21 cellular contexts compared by ENCODE assay signal in genomic region chr3:81214626-81215025, GRCh38.
DNase-seq lines count a peak whose midpoint lies in the region; ATAC-seq and TF ChIP-seq lines count a peak whose summit lies in the region.
"Had no signal": no experiment of that assay in that cellular context is flagged by ENCODE, and none has a peak within 500 bp of the region (broad histone marks: within the 10 kb centered on the region; RNA-seq: fewer than 3 reads in every experiment).

No MANE protein-coding gene starts in this region.

- H3K4me3 Mint-ChIP-seq in stimulated activated memory B cell treated with anti-CD40 and anti-IgM and Interleukin-4, amounts not matched to agents 10 μg/mL and 1 μg/mL and 100 μg/mL, for 72 hours = no peak overlapping the region
- no peak overlapping the region for H3K4me3 Mint-ChIP-seq in activated CD4-positive, alpha-beta memory T cell treated with anti-CD3 and anti-CD28 coated beads for 36 hours
- H3K4me3 Mint-ChIP-seq: B cell; CD4-positive, CD25-positive, alpha-beta regulatory T cell had no signal

- no peaks in the 10 kb centered on the region for H4K20me1 ChIP-seq in SK-N-SH (ENCODE audit: insufficient read depth)

- no peak overlapping the region for H2AFZ ChIP-seq in SK-N-SH (ENCODE audit: low read depth)

- intact Hi-C loops in activated CD4-positive, alpha-beta memory T cell treated with anti-CD3 and anti-CD28 coated beads for 36 hours (cut with micrococcal nuclease) = no loop called here

- TF ChIP-seq CTCF in SK-N-SH (IDR thresholded peaks at IDR 0.05) = no peak

- no peaks in the 10 kb centered on the region for H3K4me1 Mint-ChIP-seq in stimulated activated memory B cell treated with anti-CD40 and anti-IgM and Interleukin-4, amounts not matched to agents 10 μg/mL and 1 μg/mL and 100 μg/mL, for 72 hours
- no peaks in the 10 kb centered on the region for H3K4me1 Mint-ChIP-seq in activated CD4-positive, alpha-beta memory T cell treated with anti-CD3 and anti-CD28 coated beads for 36 hours (ENCODE audit: low read depth)
- H3K4me1 Mint-ChIP-seq: B cell; CD4-positive, CD25-positive, alpha-beta regulatory T cell had no signal

- H3K79me2 ChIP-seq in SK-N-SH (ENCODE audit: insufficient read depth) = no peaks in the 10 kb centered on the region

- no peaks in the 10 kb centered on the region for H3K27me3 Mint-ChIP-seq in stimulated activated memory B cell treated with anti-CD40 and anti-IgM and Interleukin-4, amounts not matched to agents 10 μg/mL and 1 μg/mL and 100 μg/mL, for 72 hours
- H3K27me3 Mint-ChIP-seq in activated CD4-positive, alpha-beta memory T cell treated with anti-CD3 and anti-CD28 coated beads for 36 hours = no peaks in the 10 kb centered on the region
- H3K27me3 Mint-ChIP-seq: B cell; CD4-positive, CD25-positive, alpha-beta regulatory T cell had no signal

- WGBS in SK-N-SH (ENCODE audit: low lambda C conversion rate) = 58% methylated on average over 1 of the region's 1 CpG

- CTCF ChIA-PET in SK-N-SH (lab: Yijun Ruan, JAX) = interaction anchor here (1.8 to 1.9 kb wide), 2 partner anchors 16 to 29 kb away, joined by 4 to 6 read pairs; no protein-coding TSS in a partner anchor
- CTCF ChIA-PET in activated CD4-positive, alpha-beta memory T cell treated with anti-CD3 and anti-CD28 coated beads for 36 hours (lab: Charles Lee) = no interaction called here

- no peaks in the 10 kb centered on the region for H3K9me3 Mint-ChIP-seq in stimulated activated memory B cell treated with anti-CD40 and anti-IgM and Interleukin-4, amounts not matched to agents 10 μg/mL and 1 μg/mL and 100 μg/mL, for 72 hours
- no peaks in the 10 kb centered on the region for H3K9me3 Mint-ChIP-seq in activated CD4-positive, alpha-beta memory T cell treated with anti-CD3 and anti-CD28 coated beads for 36 hours

- no peak for ATAC-seq in stimulated activated memory B cell treated with anti-CD40 and anti-IgM and Interleukin-4, amounts not matched to agents 10 μg/mL and 1 μg/mL and 100 μg/mL, for 72 hours
- ATAC-seq: GM12878, HCT116 had no signal

- peaks cover 12% of the 10 kb centered on the region for H3F3A ChIP-seq in SK-N-SH (replicated peaks; ENCODE audit: insufficient read depth)

- TF ChIP-seq RAD21 in SK-N-SH (IDR thresholded peaks at IDR 0.05; ENCODE audit: low read length) = no peak

- H3K4me3 ChIP-seq in SK-N-SH (ENCODE audit: low read depth in 2 of 2, low read length in 1 of 2) (no peak overlapping the region), skeletal muscle cell (ENCODE audit: low read depth, low read length) (no peak overlapping the region)
- H3K4me3 ChIP-seq: GM12878, MG63 had no signal

- H3K36me3 Mint-ChIP-seq in stimulated activated memory B cell treated with anti-CD40 and anti-IgM and Interleukin-4, amounts not matched to agents 10 μg/mL and 1 μg/mL and 100 μg/mL, for 72 hours = no peaks in the 10 kb centered on the region
- H3K36me3 Mint-ChIP-seq in activated CD4-positive, alpha-beta memory T cell treated with anti-CD3 and anti-CD28 coated beads for 36 hours = no peaks in the 10 kb centered on the region
- H3K36me3 Mint-ChIP-seq: CD4-positive, CD25-positive, alpha-beta regulatory T cell had no signal

- H3K36me3 ChIP-seq in SK-N-SH (replicated peaks in 1 of 2; ENCODE audit: control insufficient read depth in 1 of 2, insufficient read depth in 2 of 2, low read length in 1 of 2) = no peaks in the 10 kb centered on the region
- H3K36me3 ChIP-seq: MG63 had no signal

- H3K9ac ChIP-seq in SK-N-SH = no peak overlapping the region

- H3K27me3 ChIP-seq in SK-N-SH (ENCODE audit: insufficient read depth) = no peaks in the 10 kb centered on the region
- H3K27me3 ChIP-seq: MG63 had no signal

- no peaks in the 10 kb centered on the region for H3K9me3 ChIP-seq in SK-N-SH
- H3K9me3 ChIP-seq: MG63 had no signal

- TF ChIP-seq EP300 in SK-N-SH (IDR thresholded peaks at IDR 0.05; ENCODE audit: borderline replicate concordance in 1 of 2, low read depth in 1 of 2, low read length in 1 of 2) = 0 out of 4 replicates have a peak, but pooled peaks of 1 of the 2 experiments have one; percentile 11

- POLR2A ChIA-PET in SK-N-SH (lab: Yijun Ruan, JAX) = no interaction called here
- POLR2A ChIA-PET in activated CD4-positive, alpha-beta memory T cell treated with anti-CD3 and anti-CD28 coated beads for 36 hours (lab: Charles Lee) = no interaction called here

- no peaks in the 10 kb centered on the region for H3K9me2 ChIP-seq in SK-N-SH

- no peak overlapping the region for H3K27ac ChIP-seq in SK-N-SH (ENCODE audit: low read depth in 2 of 2, low read length in 1 of 2)

- no peak overlapping the region for H3K27ac Mint-ChIP-seq in stimulated activated memory B cell treated with anti-CD40 and anti-IgM and Interleukin-4, amounts not matched to agents 10 μg/mL and 1 μg/mL and 100 μg/mL, for 72 hours
- H3K27ac Mint-ChIP-seq in activated CD4-positive, alpha-beta memory T cell treated with anti-CD3 and anti-CD28 coated beads for 36 hours = no peak overlapping the region
- H3K27ac Mint-ChIP-seq: B cell; CD4-positive, CD25-positive, alpha-beta regulatory T cell had no signal

- DNase-seq in H4 (ENCODE audit: low spot score) (peak; percentile 2), SK-N-SH (no peak), fibroblast of peridontal ligament (ENCODE audit: extremely low read depth) (peak; percentile 70), skeletal muscle cell (ENCODE audit: low read depth) (peak; percentile 50), SW480 (ENCODE audit: low spot score) (no peak)
- DNase-seq in activated CD4-positive, alpha-beta memory T cell treated with anti-CD3 and anti-CD28 coated beads for 36 hours = no peak
- DNase-seq: Calu3; CD4-positive, CD25-positive, alpha-beta regulatory T cell; DMS53; MG63; NCI-H1105; NCI-H1694 treated with DMSO at 0.1 percent for 48 hours; NCI-H2107; NCI-H2227 treated with DMSO at 0.1 percent for 48 hours; NCI-H524; RPMI8226; SIG-M5 had no signal

- no peak overlapping the region; the same call in 1 of the 2 replicates for H3K4me2 ChIP-seq in SK-N-SH

- H3K4me1 ChIP-seq in SK-N-SH (ENCODE audit: control insufficient read depth in 1 of 2, insufficient read depth in 2 of 2, low read depth in 1 of 2, low read length in 1 of 2) = peaks cover 0 to 14% of the 10 kb centered on the region in 2 experiments; a peak in 3 of 4 replicates

TF ChIP-seq in SK-N-SH, 30 proteins besides CTCF, POLR2A, EP300 and RAD21:
- TF ChIP-seq PBX3 (IDR thresholded peaks at IDR 0.05) = peak; percentile 47; the same call in 1 of the 2 replicates
- TF ChIP-seq FOXM1 (IDR thresholded peaks at IDR 0.05; ENCODE audit: low read depth) = no peak
- TF ChIP-seq SIN3A (IDR thresholded peaks at IDR 0.05; ENCODE audit: borderline replicate concordance, low read depth, low read length) = no peak
- peak; percentile 51; the same call in 1 of the 2 replicates for TF ChIP-seq TCF12 (IDR thresholded peaks at IDR 0.05)

Comparison
In these comparisons a context has a peak if more than half of its experiments do, and no peak if none do; other contexts are left out.
1. DNase-seq: peak in H4 (single experiment), fibroblast of peridontal ligament (single experiment) and skeletal muscle cell (single experiment); none in SK-N-SH (single experiment), SW480 (single experiment) and activated CD4-positive, alpha-beta memory T cell treated with anti-CD3 and anti-CD28 coated beads for 36 hours (single experiment).